ENCODE assay signal across 24 cellular contexts in the genomic region with DNA sequence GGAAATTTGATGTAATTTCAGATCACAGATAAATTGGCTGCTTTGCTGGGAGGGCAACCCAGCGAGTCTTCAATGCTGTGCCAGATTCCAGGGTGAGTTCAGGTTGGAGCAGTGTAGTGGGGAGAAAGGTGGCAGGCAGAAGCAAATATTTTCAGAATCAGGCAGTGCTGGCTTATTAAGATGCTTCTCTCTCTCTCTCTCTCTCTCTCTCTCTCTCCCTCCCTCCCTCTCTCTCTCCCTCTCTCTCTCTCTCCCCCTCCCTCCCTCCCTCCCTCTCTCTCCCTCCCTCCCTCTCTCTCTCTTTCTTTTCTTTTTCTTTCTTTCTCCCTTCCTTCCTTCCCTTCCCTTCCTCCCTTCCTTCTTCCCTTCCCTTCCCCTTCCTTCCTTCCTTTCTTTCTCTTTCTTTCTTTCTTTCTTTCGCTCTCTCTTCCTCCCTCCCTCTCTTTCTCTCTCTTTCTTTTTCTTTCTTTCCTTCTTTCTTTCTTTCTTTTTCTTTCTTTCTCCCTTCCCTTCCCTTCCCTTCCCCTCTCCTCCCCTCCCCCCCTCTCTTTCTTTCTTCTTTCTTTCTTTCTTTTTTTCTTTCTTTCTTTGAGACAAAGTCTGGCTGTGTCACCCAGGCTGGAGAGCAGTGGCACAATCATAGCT. TPM values are rescaled to one million over a fixed set of nuclear protein-coding genes. Genes with fewer than 3 reads are reported as not detected.
A peak's percentile ranks its signal among the peaks of the same experiment; 100 is the strongest.
DNase-seq lines count a peak whose midpoint lies in the region; ATAC-seq, FAIRE-seq and TF ChIP-seq lines count a peak whose summit lies in the region.
"Had no signal": no experiment of that assay in that cellular context is flagged by ENCODE, and none has a peak within 500 bp of the region (broad histone marks: within the 10 kb centered on the region; RNA-seq: fewer than 3 reads in every experiment).

No MANE protein-coding gene starts in this region.

- H3K27me3 Mint-ChIP-seq in Caco-2 (ENCODE audit: insufficient read depth, unreplicated experiment) (no peaks in the 10 kb centered on the region), progenitor cell of endocrine pancreas (no peaks in the 10 kb centered on the region)
- no peaks in the 10 kb centered on the region for H3K27me3 Mint-ChIP-seq in central memory CD8-positive, alpha-beta T cell

- no peak overlapping the region for H3K4me3 ChIP-seq in BLaER1
- H3K4me3 ChIP-seq in Caco-2 (ENCODE audit: low read depth, low read length) = no peak overlapping the region
- H3K4me3 ChIP-seq: GM23248, Peyer's patch, SJSA1 had no signal

- H3K27ac Mint-ChIP-seq in Caco-2 (ENCODE audit: unreplicated experiment) = peak overlapping the region; percentile 67
- H3K27ac Mint-ChIP-seq in central memory CD8-positive, alpha-beta T cell (ENCODE audit: low read depth) = peak overlapping the region; percentile 11
- H3K27ac Mint-ChIP-seq in progenitor cell of endocrine pancreas = peak overlapping the region; percentile 73
- H3K27ac Mint-ChIP-seq: CD4-positive, alpha-beta T cell; H9 had no signal

- no peaks in the 10 kb centered on the region for H3K9me3 Mint-ChIP-seq in Caco-2 (ENCODE audit: unreplicated experiment)
- H3K9me3 Mint-ChIP-seq in central memory CD8-positive, alpha-beta T cell = no peaks in the 10 kb centered on the region
- no peaks in the 10 kb centered on the region for H3K9me3 Mint-ChIP-seq in progenitor cell of endocrine pancreas (ENCODE audit: low read depth)
- H3K9me3 Mint-ChIP-seq: CD4-positive, alpha-beta T cell; H9 had no signal

- ATAC-seq in central memory CD8-positive, alpha-beta T cell (replicated peaks; ENCODE audit: extremely low read depth, poor library complexity, severe bottlenecking) = no peak

- H3K36me3 Mint-ChIP-seq in Caco-2 (ENCODE audit: insufficient read depth, unreplicated experiment) (peaks cover 96% of the 10 kb centered on the region), progenitor cell of endocrine pancreas (ENCODE audit: insufficient read depth) (peaks cover 33% of the 10 kb centered on the region)
- H3K36me3 Mint-ChIP-seq in central memory CD8-positive, alpha-beta T cell (ENCODE audit: insufficient read depth) = peaks cover 6% of the 10 kb centered on the region

- H3K4me1 ChIP-seq in BLaER1 (peaks cover 23% of the 10 kb centered on the region), Caco-2 (no peaks in the 10 kb centered on the region; the same call in 1 of the 2 replicates)
- H3K4me1 ChIP-seq: SJSA1 had no signal

- TF ChIP-seq CTCF in Caco-2 (IDR thresholded peaks at IDR 0.05; ENCODE audit: insufficient read depth in 1 of 2, low read depth in 1 of 2, low read length in 1 of 2, severe bottlenecking in 1 of 2, unreplicated experiment in 1 of 2) (no peak), progenitor cell of endocrine pancreas (IDR thresholded peaks at IDR 0.05; ENCODE audit: unreplicated experiment) (no peak)

- H3K27ac ChIP-seq in BLaER1 = no peak overlapping the region
- H3K27ac ChIP-seq: GM23248, HL-60, Peyer's patch, SJSA1 had no signal

- BruUV-seq in Caco-2 (replicated peaks; lab: Mats Ljungman, UMichigan) = no TSS peak

- peaks cover 50% of the 10 kb centered on the region for H3K4me1 Mint-ChIP-seq in Caco-2 (ENCODE audit: low read depth, unreplicated experiment)
- H3K4me1 Mint-ChIP-seq in central memory CD8-positive, alpha-beta T cell = no peaks in the 10 kb centered on the region
- H3K4me1 Mint-ChIP-seq in progenitor cell of endocrine pancreas (ENCODE audit: low read depth) = peaks cover 15% of the 10 kb centered on the region
- H3K4me1 Mint-ChIP-seq: H9 had no signal

- CTCF ChIA-PET in Caco-2 (lab: Charles Lee) = no interaction called here

- H3K36me3 ChIP-seq in BLaER1 (peaks cover 23% of the 10 kb centered on the region), Caco-2 (ENCODE audit: control insufficient read depth, insufficient read depth, low read length) (no peaks in the 10 kb centered on the region; the same call in none of the 2 replicates)

- peak overlapping the region; percentile 5; the same call in 1 of the 2 replicates for H3K4me2 ChIP-seq in BLaER1

- no peak overlapping the region for H3K9ac ChIP-seq in BLaER1
- H3K9ac ChIP-seq: GM23248 had no signal

- H3K27me3 ChIP-seq in BLaER1 (no peaks in the 10 kb centered on the region), Caco-2 (replicated peaks; ENCODE audit: control insufficient read depth, insufficient read depth, low read length) (no peaks in the 10 kb centered on the region)
- H3K27me3 ChIP-seq: Peyer's patch, SJSA1 had no signal

- no peaks in the 10 kb centered on the region for H4K20me1 ChIP-seq in BLaER1

- H3K9me3 ChIP-seq in BLaER1 = no peaks in the 10 kb centered on the region
- no peaks in the 10 kb centered on the region for H3K9me3 ChIP-seq in Caco-2
- H3K9me3 ChIP-seq: Peyer's patch, SJSA1 had no signal

- intact Hi-C loops in Caco-2 (cut with micrococcal nuclease; ENCODE audit: unreplicated experiment) = no loop called here

- peak overlapping the region; percentile 23 for H3K4me3 Mint-ChIP-seq in Caco-2 (ENCODE audit: unreplicated experiment)
- H3K4me3 Mint-ChIP-seq in central memory CD8-positive, alpha-beta T cell = no peak overlapping the region
- no peak overlapping the region for H3K4me3 Mint-ChIP-seq in progenitor cell of endocrine pancreas (ENCODE audit: low read depth)
- H3K4me3 Mint-ChIP-seq: CD4-positive, alpha-beta T cell; H9 had no signal

- POLR2A ChIA-PET in Caco-2 (lab: Charles Lee) = no interaction called here

- no peak for FAIRE-seq in urothelium cell line (lab: Jason Lieb, UNC)
- FAIRE-seq: GM12891 had no signal

- DNase-seq in Caco-2 (no peak), progenitor cell of endocrine pancreas (ENCODE audit: low spot score, unreplicated experiment) (no peak), urothelium cell line (ENCODE audit: low spot score) (no peak), NCI-H526 treated with DMSO at 0.1 percent for 48 hours (lab: John Stamatoyannopoulos, UW) (no peak), superior temporal gyrus (ENCODE audit: extremely low spot score) (no peak)
- no peak for DNase-seq in central memory CD8-positive, alpha-beta T cell (ENCODE audit: low spot score in 2 of 2)
- DNase-seq: CD4-positive, alpha-beta T cell; COR-L47; DMS153; GM23248; H9; KG1; NCI-H1092 treated with DMSO at 0.1 percent for 48 hours; NCI-H1436 treated with DMSO at 0.1 percent for 48 hours; NCI-H1930; NCI-H2227 treated with DMSO at 0.1 percent for 48 hours; NCI-H510A treated with DMSO at 0.1 percent for 48 hours; NCI-H82; Peyer's patch had no signal

RNA-seq across cellular contexts. Expression of gene GATA6, which starts 34.6 kb away (rescaled TPM):
- total RNA-seq in Caco-2 (2022) (124 and 136 TPM in 2 replicates), progenitor cell of endocrine pancreas (112 and 114 TPM in 2 replicates)
- total RNA-seq: H9, OCI-LY7 had no signal

Comparison
In these comparisons a context has a peak if more than half of its experiments do, and no peak if none do; other contexts are left out.
1. H3K27ac Mint-ChIP-seq: peak in every context shown above with its lines; median percentile 73 in progenitor cell of endocrine pancreas; 67 in Caco-2; 11 in central memory CD8-positive, alpha-beta T cell.